Comparison of ENCODE assay signal across 8 cellular contexts in the genomic region with DNA sequence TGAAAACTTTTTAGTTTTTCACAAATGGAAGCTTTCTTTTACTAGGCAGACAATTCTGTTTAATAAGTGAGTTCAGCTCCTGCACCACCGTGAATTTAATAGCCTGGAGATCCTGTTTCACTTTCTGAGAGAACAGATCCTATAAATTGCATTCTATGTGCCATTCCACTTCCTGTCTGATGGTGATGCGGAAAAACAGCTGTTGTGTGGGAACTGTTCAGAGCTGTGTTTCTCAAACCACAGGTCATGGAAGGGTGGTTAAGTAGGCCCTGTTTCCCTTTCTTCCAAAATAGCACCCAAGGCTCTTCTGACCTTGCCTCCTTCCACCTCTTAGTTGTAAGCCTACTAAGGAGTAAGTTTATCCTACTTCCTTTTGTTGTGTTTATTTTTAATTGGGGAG.
DNase-seq lines count a peak whose midpoint lies in the region; ATAC-seq and TF ChIP-seq lines count a peak whose summit lies in the region.

No MANE protein-coding gene starts in this region.

- POLR2A ChIA-PET in CD4-positive, alpha-beta T cell (lab: Charles Lee): no interaction called here

- H3K27me3 Mint-ChIP-seq in CD4-positive, alpha-beta T cell: no peaks in the 10 kb centered on the region

- TF ChIP-seq CTCF in left lung (IDR thresholded peaks at IDR 0.05): no peak
- TF ChIP-seq CTCF in CD4-positive, alpha-beta T cell (IDR thresholded peaks at IDR 0.05): no peak

- DNase-seq in SKM-1 treated with dmso at 0.1 percent for 144 hours (lab: John Stamatoyannopoulos, UW; ENCODE audit: unreplicated experiment): peak; percentile 46
- DNase-seq in SKM-1 (lab: John Stamatoyannopoulos, UW; ENCODE audit: unreplicated experiment): no peak
- peak; percentile 38 for DNase-seq in SHP77 treated with DMSO at 0.1 percent for 48 hours (lab: John Stamatoyannopoulos, UW)
- DNase-seq in left lung: no peak
- no peak for DNase-seq in T-helper 9 cell
- DNase-seq in activated CD8-positive, alpha-beta memory T cell treated with anti-CD3 and anti-CD28 coated beads for 24 hours: no peak
- no peak for DNase-seq in CD4-positive, alpha-beta T cell

- no peaks in the 10 kb centered on the region for H3K9me3 Mint-ChIP-seq in CD4-positive, alpha-beta T cell

- H3K9me3 ChIP-seq in left lung: no peaks in the 10 kb centered on the region
- H3K9me3 ChIP-seq in CD4-positive, alpha-beta T cell (ENCODE audit: control insufficient read depth, low read length): no peaks in the 10 kb centered on the region

- H3K27me3 ChIP-seq in left lung: no peaks in the 10 kb centered on the region
- H3K27me3 ChIP-seq in CD4-positive, alpha-beta T cell (ENCODE audit: control insufficient read depth, insufficient read depth, low read length): no peaks in the 10 kb centered on the region

- ATAC-seq in HG03039 (IDR thresholded peaks at IDR 0.05; ENCODE audit: unreplicated experiment) (peak; percentile 74), left lung (peak; percentile 24)
- ATAC-seq in CD4-positive, alpha-beta T cell (ENCODE audit: poor library complexity): no peak

- H3K36me3 ChIP-seq in left lung: no peaks in the 10 kb centered on the region

- H3K36me3 Mint-ChIP-seq in CD4-positive, alpha-beta T cell (ENCODE audit: low read depth): no peaks in the 10 kb centered on the region

- CTCF ChIA-PET in CD4-positive, alpha-beta T cell (lab: Charles Lee): no interaction called here

- no peak overlapping the region for H3K27ac ChIP-seq in left lung
- no peak overlapping the region for H3K27ac ChIP-seq in CD4-positive, alpha-beta T cell (ENCODE audit: low read depth, low read length)

- no peak overlapping the region for H3K4me3 Mint-ChIP-seq in CD4-positive, alpha-beta T cell

- intact Hi-C loops in left lung (cut with DNase I): loop anchor here in 1 of 2 donors (10.0 kb wide), 1 partner anchor 1212 kb away; no protein-coding TSS in a partner anchor
- intact Hi-C loops in CD4-positive, alpha-beta T cell (cut with DNase I, micrococcal nuclease): loop anchor here in 1 of 2 experiments (10.0 kb wide), 1 partner anchor 832 kb away; no protein-coding TSS in a partner anchor

- H3K4me3 ChIP-seq in left lung: no peak overlapping the region

- peaks cover 0 to 9% of the 10 kb centered on the region in 2 donors for H3K4me1 ChIP-seq in left lung

- H3K4me1 Mint-ChIP-seq in CD4-positive, alpha-beta T cell (ENCODE audit: low read depth): no peaks in the 10 kb centered on the region

- no peak overlapping the region for H3K27ac Mint-ChIP-seq in CD4-positive, alpha-beta T cell

Comparison
In these comparisons a context has a peak if more than half of its experiments do, and no peak if none do; other contexts are left out.
1. DNase-seq: peak in SKM-1 treated with dmso at 0.1 percent for 144 hours (single experiment) and SHP77 treated with DMSO at 0.1 percent for 48 hours (single experiment); none in SKM-1 (single experiment), left lung (0 of 2), T-helper 9 cell (single experiment), activated CD8-positive, alpha-beta memory T cell treated with anti-CD3 and anti-CD28 coated beads for 24 hours (single experiment) and CD4-positive, alpha-beta T cell (0 of 10).